8 cellular contexts compared by ENCODE assay signal in the genomic region with DNA sequence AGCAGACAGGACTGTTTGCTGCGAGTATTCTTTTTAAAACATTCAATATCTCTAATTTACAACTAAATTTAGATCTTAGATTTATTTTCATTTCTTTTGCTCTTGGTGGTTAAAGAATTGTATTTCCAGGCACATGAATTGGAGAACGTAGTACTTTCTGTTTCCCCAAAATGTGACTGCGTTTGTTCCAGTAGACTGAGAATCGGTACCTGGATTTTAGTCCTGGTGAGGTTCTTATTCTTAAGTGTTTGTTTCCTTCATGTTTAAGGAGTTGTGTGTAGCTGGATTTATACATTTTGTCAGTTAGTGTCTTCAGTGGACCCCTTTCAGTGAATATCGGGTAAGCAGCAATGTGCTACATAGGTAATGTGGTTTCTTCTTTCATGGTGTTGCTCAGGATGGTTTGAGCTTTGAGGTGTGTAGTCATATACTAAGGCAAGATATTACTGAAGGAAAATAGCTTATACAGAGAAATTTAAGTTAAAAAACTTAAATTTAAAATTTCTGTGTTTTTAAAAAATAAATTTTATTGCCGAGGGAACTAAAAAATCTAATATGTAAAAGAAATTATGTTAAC. TPM values are rescaled to one million over a fixed set of nuclear protein-coding genes. Genes with fewer than 3 reads are reported as not detected.
DNase-seq lines count a peak whose midpoint lies in the region; ATAC-seq, FAIRE-seq and TF ChIP-seq lines count a peak whose summit lies in the region.

No MANE protein-coding gene starts in this region.

- peaks cover 28% of the 10 kb centered on the region for H4K20me1 ChIP-seq in IMR-90 (ENCODE audit: insufficient read depth, low read length)
- H4K20me1 ChIP-seq in K562 (replicated peaks; ENCODE audit: control insufficient read depth, insufficient read depth, low read length), result no peaks in the 10 kb centered on the region

- H4K5ac ChIP-seq in IMR-90 (ENCODE audit: low read depth, low read length), result no peak overlapping the region

- H2AFZ ChIP-seq in IMR-90 (replicated peaks; ENCODE audit: low read length, poor library complexity) (no peak overlapping the region), K562 (ENCODE audit: low read depth, low read length) (no peak overlapping the region)

- peak overlapping the region in 1 of 2 experiments; percentile 28; a peak in 1 of 4 replicates for H4K8ac ChIP-seq in IMR-90 (ENCODE audit: low read depth in 2 of 2, low read length in 2 of 2)

- ATAC-seq in IMR-90 (ENCODE audit: low read depth) (no peak), K562 (no peak), GM18498 (IDR thresholded peaks at IDR 0.05; ENCODE audit: unreplicated experiment) (no peak), HG02870 (IDR thresholded peaks at IDR 0.05; ENCODE audit: unreplicated experiment) (no peak)

- peak overlapping the region; percentile 43; the same call in 1 of the 2 replicates for H3K4ac ChIP-seq in IMR-90 (ENCODE audit: low read depth, low read length)

- no peak for TF ChIP-seq CTCF in IMR-90 (conservative IDR thresholded peaks at IDR 0.05; ENCODE audit: low read depth, low read length)
- TF ChIP-seq CTCF in K562 (IDR thresholded peaks at IDR 0.05 in 2 of 3, conservative IDR thresholded peaks at IDR 0.05 in 1 of 3; ENCODE audit: insufficient read depth in 2 of 3, low read depth in 1 of 3, low read length in 3 of 3), result no peak

- H2BK20ac ChIP-seq in IMR-90 (ENCODE audit: low read depth, low read length), result 0 out of 2 replicates have a peak overlapping the region, but pooled peaks have one; percentile 18

- H3K27ac ChIP-seq in IMR-90 (ENCODE audit: insufficient read depth, low read length), result no peak overlapping the region; the same call in 1 of the 2 replicates
- peak overlapping the region; percentile 89 for H3K27ac ChIP-seq in K562 (ENCODE audit: extremely low read depth, low read depth, low read length)
- H3K27ac ChIP-seq in mesodermal cell (ENCODE audit: low read depth, low read length, severe bottlenecking), result no peak overlapping the region

- in situ Hi-C loops in ACHN (cut with HindIII; ENCODE audit: low pct_ligation_motif_present, low pct_unique_long_range_greater_than_20kb, low sequenced_read_pairs) (no loop called here), IMR-90 (cut with MboI; ENCODE audit: low sequenced_read_pairs) (loop anchor here (25.0 kb wide), 2 partner anchors 394 to 1119 kb away; a partner anchor contains a TSS), K562 (cut with MboI) (no loop called here)

- 45 to 100% methylated on average over 1 to 2 of the region's 6 CpGs for WGBS in IMR-90 (ENCODE audit: extremely low coverage in 2 of 2, insufficient read length in 1 of 2), 2 experiments
- 0% methylated on average over 6 of the region's 6 CpGs for whole genome bisulfite sequencing in K562 (ENCODE audit: insufficient coverage, low coverage, missing lambda C conversion rate)
- WGBS in mesodermal cell (ENCODE audit: insufficient coverage in 2 of 2), 2 experiments, result 20 to 29% methylated on average over 3 to 4 of the region's 6 CpGs

- no peaks in the 10 kb centered on the region for H3K9me3 ChIP-seq in IMR-90 (ENCODE audit: control insufficient read depth, insufficient read depth, low read length)
- no peaks in the 10 kb centered on the region for H3K9me3 ChIP-seq in K562 (replicated peaks; ENCODE audit: control insufficient read depth, insufficient read depth, low read depth, low read length)
- H3K9me3 ChIP-seq in mesodermal cell (ENCODE audit: control insufficient read depth, low read length), result no peaks in the 10 kb centered on the region

- H3K9ac ChIP-seq in IMR-90 (ENCODE audit: low read depth, low read length) (peak overlapping the region; percentile 91; the same call in 1 of the 2 replicates), K562 (ENCODE audit: insufficient read depth in 1 of 2, low read depth in 2 of 2, low read length in 2 of 2) (peak overlapping the region in 1 of 2 experiments; percentile 88; a peak in 2 of 4 replicates)

- POLR2A ChIA-PET in IMR-90 (lab: Charles Lee; ENCODE audit: unreplicated experiment) (no interaction called here), K562 (lab: Yijun Ruan, JAX) (interaction anchor here (2.3 kb wide), 1 partner anchor 12 kb away, joined by 11 read pairs; no protein-coding TSS in a partner anchor)

- FAIRE-seq in K562 (lab: Jason Lieb, UNC), result peak; percentile 15

- BruUV-seq in IMR-90 (replicated peaks; lab: Mats Ljungman, UMichigan), result no TSS peak
- no TSS peak for BruUV-seq in K562 (replicated peaks; lab: Mats Ljungman, UMichigan)

- H3K27me3 ChIP-seq in IMR-90 (ENCODE audit: control insufficient read depth, insufficient read depth, low read length) (no peaks in the 10 kb centered on the region), K562 (ENCODE audit: control insufficient read depth in 2 of 2, insufficient read depth in 2 of 2, low read length in 2 of 2) (no peaks in the 10 kb centered on the region)

- TF ChIP-seq POLR2A in IMR-90 (IDR thresholded peaks at IDR 0.05; ENCODE audit: low read depth, low read length) (no peak), K562 (conservative IDR thresholded peaks at IDR 0.05) (no peak)

- TF ChIP-seq EP300 in K562 (IDR thresholded peaks at IDR 0.05; ENCODE audit: low read length), result no peak

- peak overlapping the region; percentile 42 for H3K14ac ChIP-seq in IMR-90 (replicated peaks; ENCODE audit: low read depth, low read length)

- H3K56ac ChIP-seq in IMR-90 (ENCODE audit: extremely low read depth, insufficient read depth, low read length), result peak overlapping the region; percentile 46; the same call in 1 of the 2 replicates

- no peak overlapping the region; the same call in 1 of the 2 replicates for H4K91ac ChIP-seq in IMR-90 (ENCODE audit: insufficient read depth, low read depth, low read length)

- H3K79me1 ChIP-seq in IMR-90 (ENCODE audit: low read depth in 1 of 2, low read length in 2 of 2), result peaks cover 0 to 26% of the 10 kb centered on the region in 2 experiments; a peak in 2 of 4 replicates

- H2BK15ac ChIP-seq in IMR-90 (ENCODE audit: low read depth, low read length), result 0 out of 3 replicates have a peak overlapping the region, but pooled peaks have one; percentile 2

- peak overlapping the region; percentile 80 for H2BK5ac ChIP-seq in IMR-90 (ENCODE audit: low read depth, low read length, poor library complexity, severe bottlenecking)

- H3K4me2 ChIP-seq in IMR-90 (ENCODE audit: low read depth, low read length) (peak overlapping the region; percentile 54), K562 (ENCODE audit: insufficient read depth, low read length) (peak overlapping the region; percentile 98)

- H2AK5ac ChIP-seq in IMR-90 (ENCODE audit: low read depth, low read length), result no peak overlapping the region

- peak overlapping the region; percentile 77; the same call in 1 of the 2 replicates for H3K23ac ChIP-seq in IMR-90 (ENCODE audit: low read depth, low read length)

- TF ChIP-seq RAD21 in IMR-90 (IDR thresholded peaks at IDR 0.05; ENCODE audit: low read length), result no peak
- TF ChIP-seq RAD21 in K562 (CRISPR knock-in tag; conservative IDR thresholded peaks at IDR 0.05 in 1 of 2, IDR thresholded peaks at IDR 0.05 in 1 of 2), result no peak

- H2AK9ac ChIP-seq in IMR-90 (replicated peaks; ENCODE audit: low read depth, low read length, poor library complexity), result no peak overlapping the region

- intact Hi-C loops in IMR-90 (cut with micrococcal nuclease) (loop anchor here (5.0 to 10.0 kb wide), 2 partner anchors 36 to 1087 kb away; no protein-coding TSS in a partner anchor), K562 (cut with micrococcal nuclease) (loop anchor here (5.0 to 10.0 kb wide), 2 partner anchors 756 to 1457 kb away; a partner anchor contains a TSS)

- no peaks in the 10 kb centered on the region for H3K36me3 ChIP-seq in IMR-90 (ENCODE audit: control insufficient read depth, insufficient read depth, low read length)
- H3K36me3 ChIP-seq in K562 (ENCODE audit: control insufficient read depth, insufficient read depth, low read length), result peaks cover 2% of the 10 kb centered on the region; the same call in 1 of the 3 replicates
- peaks cover 3% of the 10 kb centered on the region for H3K36me3 ChIP-seq in mesodermal cell (ENCODE audit: control insufficient read depth, insufficient read depth, low read length)

- CTCF ChIA-PET in IMR-90 (lab: Yijun Ruan, JAX) (no interaction called here), K562 (lab: Yijun Ruan, JAX; ENCODE audit: low intra/inter-chr PET ratio) (no interaction called here)

- DNase-seq in ACHN (peak; percentile 24), IMR-90 (no peak), K562 (ENCODE audit: extremely low read depth in 1 of 4, low spot score in 3 of 4) (no peak), NOMO-1 treated with DMSO at 0.1 percent for 48 hours (lab: John Stamatoyannopoulos, UW; ENCODE audit: unreplicated experiment) (no peak), UCSD-AML1 (lab: John Stamatoyannopoulos, UW; ENCODE audit: unreplicated experiment) (no peak)

- dilution Hi-C loops in IMR-90 (cut with HindIII; ENCODE audit: low sequenced_read_pairs, unreplicated experiment), result no loop called here

- no peaks in the 10 kb centered on the region; the same call in 1 of the 2 replicates for H3K9me1 ChIP-seq in IMR-90 (ENCODE audit: insufficient read depth, low read length)
- H3K9me1 ChIP-seq in K562 (ENCODE audit: control insufficient read depth, insufficient read depth, low read length), result no peaks in the 10 kb centered on the region

- H3K4me3 ChIP-seq in IMR-90 (ENCODE audit: insufficient read depth, low read depth, low read length) (peak overlapping the region; percentile 65), K562 (peak overlapping the region; percentile 85), mesodermal cell (ENCODE audit: extremely low read depth, insufficient read depth, low read length, poor library complexity, severe bottlenecking) (peak overlapping the region; percentile 78)

- H3K4me1 ChIP-seq in IMR-90 (ENCODE audit: control insufficient read depth, insufficient read depth, low read length) (0 out of 2 replicates have a peak, but pooled peaks cover 2% of the 10 kb centered on the region), K562 (replicated peaks in 1 of 2; ENCODE audit: control insufficient read depth in 2 of 2, insufficient read depth in 2 of 2, low read length in 2 of 2) (peaks cover 8 to 17% of the 10 kb centered on the region in 2 experiments; a peak in 4 of 5 replicates), mesodermal cell (ENCODE audit: control insufficient read depth, insufficient read depth, low read length, poor library complexity, severe bottlenecking) (peaks cover 7% of the 10 kb centered on the region)

- peaks cover 98% of the 10 kb centered on the region for H3K79me2 ChIP-seq in K562 (ENCODE audit: control insufficient read depth, insufficient read depth, low read length)

- no peak overlapping the region; the same call in 1 of the 2 replicates for H3K18ac ChIP-seq in IMR-90 (ENCODE audit: low read depth, low read length)

- no peak overlapping the region for H2BK120ac ChIP-seq in IMR-90 (ENCODE audit: low read depth, low read length)

RNA-seq across cellular contexts. Expression of a gene that starts 6.8 kb away (rescaled TPM):
- 11.5 and 32.2 TPM in 2 replicates for total RNA-seq in IMR-90 (2012; rRNA removed)
- 4.6 and 5.0 TPM in 2 replicates for polyA plus RNA-seq in IMR-90 (2012; rRNA removed)
- 0.71 and 0.90 TPM in 2 replicates for polyA plus RNA-seq in IMR-90 (2012; cell fraction: cytosol; rRNA removed)
- polyA plus RNA-seq in IMR-90 (2012; cell fraction: nucleus; rRNA removed; ENCODE audit: low replicate concordance), result 0.57 and 4.7 TPM in 2 replicates
- 20.1 and 103 TPM in 2 replicates for total RNA-seq in K562 (2011; cell fraction: chromatin; rRNA removed; ENCODE audit: low replicate concordance)
- total RNA-seq in K562 (2011; cell fraction: nucleolus; rRNA removed), result 10.7 and 14.5 TPM in 2 replicates
- total RNA-seq in K562 (2011; cell fraction: nucleoplasm; rRNA removed), result 40.5 and 69.3 TPM in 2 replicates
- 14.7 and 17.6 TPM in 2 replicates for total RNA-seq in K562 (2014; rRNA removed)
- total RNA-seq in K562 (2014; rRNA removed; fragmentation: Illumina TruSeq; extraction: Trizol), result 34.8 and 41.3 TPM in 2 replicates
- total RNA-seq in K562 (2015; rRNA removed; fragmentation: Illumina TruSeq; extraction: Trizol), result 28.7 and 28.9 TPM in 2 replicates
- 23.1 and 23.7 TPM in 2 replicates for total RNA-seq in K562 (2021)
- polyA plus RNA-seq in K562 (2011; rRNA removed), result 13.5 and 16.3 TPM in 2 replicates
- 1.7 and 4.6 TPM in 2 replicates for polyA plus RNA-seq in K562 (2011; cell fraction: cytosol; rRNA removed)
- polyA plus RNA-seq in K562 (2011; cell fraction: nucleus; rRNA removed), result 9.3 and 12.9 TPM in 2 replicates
- 10.5 and 15.0 TPM in 2 replicates for polyA plus RNA-seq in K562 (2012)
- polyA plus RNA-seq in K562 (2014; fragmentation: Illumina TruSeq; extraction: Trizol), result 16.4 and 18.4 TPM in 2 replicates
- polyA plus RNA-seq in K562 (2014; fragmentation: Nextera tagmentation; extraction: Ambion mirVana), result 10 to 100 TPM; 21.5 to 23.7 TPM
- polyA plus RNA-seq in K562 (2014; rRNA removed), result 13.7 and 13.9 TPM in 2 replicates
- polyA minus RNA-seq in K562 (2011; rRNA and poly(A)+ RNA removed), result 55.8 and 70.1 TPM in 2 replicates
- 17.5 and 20.6 TPM in 2 replicates for polyA minus RNA-seq in K562 (2011; cell fraction: cytosol; rRNA and poly(A)+ RNA removed)
- polyA minus RNA-seq in K562 (2011; cell fraction: nucleus; rRNA and poly(A)+ RNA removed), result 28.3 and 43.8 TPM in 2 replicates
- polyA plus RNA-seq in mesodermal cell (2013, experiment 1 of 2), result 25.4 TPM
- polyA plus RNA-seq in mesodermal cell (2013, experiment 2 of 2), result 30.2 TPM

RNA-seq across cellular contexts. Expression of a gene that starts 7.0 kb away (rescaled TPM):
- total RNA-seq in IMR-90 (2012; rRNA removed) (1.6 and 1.7 TPM in 2 replicates), K562 (2014; rRNA removed) (0.73 TPM in 1 of 2 replicates, not detected in the other), K562 (2014; rRNA removed; fragmentation: Illumina TruSeq; extraction: Trizol) (2.9 and 3.5 TPM in 2 replicates), K562 (2015; rRNA removed; fragmentation: Illumina TruSeq; extraction: Trizol) (1.2 and 4.0 TPM in 2 replicates), K562 (2021) (2.9 TPM in 2 replicates)
- polyA plus RNA-seq in IMR-90 (2012; rRNA removed) (0.63 and 0.72 TPM in 2 replicates), K562 (2011; rRNA removed) (3.6 and 4.8 TPM in 2 replicates), K562 (2014; fragmentation: Illumina TruSeq; extraction: Trizol) (0.83 and 1.7 TPM in 2 replicates), K562 (2014; fragmentation: Nextera tagmentation; extraction: Ambion mirVana) (1 to 10 TPM; 1.8 to 2.2 TPM), K562 (2014; rRNA removed) (0.31 and 0.57 TPM in 2 replicates)
- polyA plus RNA-seq in IMR-90 (2012; cell fraction: cytosol; rRNA removed), result 0.24 and 0.44 TPM in 2 replicates
- 0.11 and 0.68 TPM in 2 replicates for polyA plus RNA-seq in IMR-90 (2012; cell fraction: nucleus; rRNA removed; ENCODE audit: low replicate concordance)
- 0.32 and 2.8 TPM in 2 replicates for total RNA-seq in K562 (2011; cell fraction: chromatin; rRNA removed; ENCODE audit: low replicate concordance)
- 0.13 and 0.17 TPM in 2 replicates for total RNA-seq in K562 (2011; cell fraction: nucleolus; rRNA removed)
- total RNA-seq in K562 (2011; cell fraction: nucleoplasm; rRNA removed), result 1.2 and 2.4 TPM in 2 replicates
- 0.10 and 0.44 TPM in 2 replicates for polyA plus RNA-seq in K562 (2011; cell fraction: cytosol; rRNA removed)
- polyA plus RNA-seq in K562 (2011; cell fraction: nucleus; rRNA removed), result 0.43 and 1.2 TPM in 2 replicates
- polyA plus RNA-seq in K562 (2012), result 1.1 and 2.6 TPM in 2 replicates
- 1.9 and 5.0 TPM in 2 replicates for polyA minus RNA-seq in K562 (2011; rRNA and poly(A)+ RNA removed)
- polyA minus RNA-seq in K562 (2011; cell fraction: cytosol; rRNA and poly(A)+ RNA removed), result 0.76 and 1.9 TPM in 2 replicates
- polyA minus RNA-seq in K562 (2011; cell fraction: nucleus; rRNA and poly(A)+ RNA removed), result 0.27 and 0.89 TPM in 2 replicates
- polyA plus RNA-seq in mesodermal cell (2013, experiment 1 of 2), result 4.0 TPM
- polyA plus RNA-seq in mesodermal cell (2013, experiment 2 of 2), result 4.8 TPM
